Comparison of ENCODE assay signal across 10 cellular contexts in genomic region chr16:27326251-27326650, GRCh38. TPM values are rescaled to one million over a fixed set of nuclear protein-coding genes. Genes with fewer than 3 reads are reported as not detected.
A peak's percentile ranks its signal among the peaks of the same experiment; 100 is the strongest.
DNase-seq lines count a peak whose midpoint lies in the region; ATAC-seq, FAIRE-seq and TF ChIP-seq lines count a peak whose summit lies in the region.
"Had no signal": no experiment of that assay in that cellular context is flagged by ENCODE, and none has a peak within 500 bp of the region (broad histone marks: within the 10 kb centered on the region; RNA-seq: fewer than 3 reads in every experiment).

No MANE protein-coding gene starts in this region.

- peaks cover 69% of the 10 kb centered on the region for H3K79me2 ChIP-seq in astrocyte (ENCODE audit: insufficient read depth, low read length)

- peak overlapping the region; percentile 100 for H4K91ac ChIP-seq in mesenchymal stem cell (ENCODE audit: low read length)

- WGBS in mesenchymal stem cell, result 96% methylated on average over 6 of the region's 6 CpGs

- no peak overlapping the region for H2BK15ac ChIP-seq in mesenchymal stem cell (ENCODE audit: low read depth, poor library complexity, severe bottlenecking)

- peaks cover 8% of the 10 kb centered on the region for H3K79me1 ChIP-seq in mesenchymal stem cell (replicated peaks; ENCODE audit: low read length, poor library complexity, severe bottlenecking)

- H3K27ac ChIP-seq in astrocyte (ENCODE audit: low read depth, low read length), result peak overlapping the region; percentile 92
- H3K27ac ChIP-seq in mesenchymal stem cell (ENCODE audit: low read length, poor library complexity, severe bottlenecking), result peak overlapping the region; percentile 94
- peak overlapping the region; percentile 97 to 99 for H3K27ac ChIP-seq in tibial artery

- H3K9ac ChIP-seq in astrocyte (ENCODE audit: low read length), result peak overlapping the region; percentile 77
- H3K9ac ChIP-seq in mesenchymal stem cell (ENCODE audit: low read length), result peak overlapping the region; percentile 75

- TF ChIP-seq CTCF in astrocyte (IDR thresholded peaks at IDR 0.05; ENCODE audit: insufficient read depth, low read depth, low read length) (no peak), tibial artery (IDR thresholded peaks at IDR 0.05) (no peak)

- no peak for FAIRE-seq in astrocyte (lab: Jason Lieb, UNC)
- FAIRE-seq: urothelium cell line had no signal

- peak overlapping the region; percentile 56 for H3K4me3 Mint-ChIP-seq in activated T-cell treated with anti-CD3 and anti-CD28 coated beads, Interleukin-2, amount 50 U/mL, for 24 hours
- H3K4me3 Mint-ChIP-seq in astrocyte (ENCODE audit: unreplicated experiment), result no peak overlapping the region

- peak overlapping the region; percentile 97 for H4K8ac ChIP-seq in mesenchymal stem cell (ENCODE audit: low read length)

- no peak for ATAC-seq in HG02678 (IDR thresholded peaks at IDR 0.05; ENCODE audit: unreplicated experiment)

- H3K36me3 Mint-ChIP-seq in activated T-cell treated with anti-CD3 and anti-CD28 coated beads, Interleukin-2, amount 50 U/mL, for 24 hours (ENCODE audit: low read depth), result peaks cover 99% of the 10 kb centered on the region
- H3K36me3 Mint-ChIP-seq in astrocyte (ENCODE audit: low read depth, unreplicated experiment), result peaks cover 2% of the 10 kb centered on the region

- H4K20me1 ChIP-seq in astrocyte (ENCODE audit: insufficient read depth, low read length), result peaks cover 15% of the 10 kb centered on the region

- peak overlapping the region; percentile 62 for H3K4me2 ChIP-seq in astrocyte (ENCODE audit: low read length)
- H3K4me2 ChIP-seq in mesenchymal stem cell (ENCODE audit: low read length, poor library complexity, severe bottlenecking), result no peak overlapping the region

- no peak overlapping the region for H3K23ac ChIP-seq in mesenchymal stem cell (ENCODE audit: low read length in 2 of 2)

- no peaks in the 10 kb centered on the region for H3K27me3 ChIP-seq in astrocyte (ENCODE audit: insufficient read depth, low read length)
- H3K27me3 ChIP-seq in mesenchymal stem cell (ENCODE audit: control insufficient read depth in 1 of 2, insufficient read depth in 1 of 2, low read length in 2 of 2), result no peaks in the 10 kb centered on the region
- H3K27me3 ChIP-seq in tibial artery, result no peaks in the 10 kb centered on the region

- H3K36me3 ChIP-seq in astrocyte (ENCODE audit: insufficient read depth, low read length) (no peaks in the 10 kb centered on the region), mesenchymal stem cell (ENCODE audit: control insufficient read depth in 1 of 2, insufficient read depth in 2 of 2, low read depth in 1 of 2, low read length in 2 of 2) (peaks cover 3 to 15% of the 10 kb centered on the region in 2 experiments), tibial artery (no peaks in the 10 kb centered on the region)

- peak overlapping the region; percentile 94 for H2BK5ac ChIP-seq in mesenchymal stem cell (ENCODE audit: low read depth, low read length, poor library complexity, severe bottlenecking)

- no peaks in the 10 kb centered on the region for H3K27me3 Mint-ChIP-seq in activated T-cell treated with anti-CD3 and anti-CD28 coated beads, Interleukin-2, amount 50 U/mL, for 24 hours
- H3K27me3 Mint-ChIP-seq in astrocyte (ENCODE audit: low read depth, unreplicated experiment), result no peaks in the 10 kb centered on the region

- H2AFZ ChIP-seq in astrocyte (ENCODE audit: low read depth, low read length) (no peak overlapping the region), mesenchymal stem cell (ENCODE audit: low read depth, low read length) (no peak overlapping the region)

- H3K9me3 Mint-ChIP-seq in activated T-cell treated with anti-CD3 and anti-CD28 coated beads, Interleukin-2, amount 50 U/mL, for 24 hours, result no peaks in the 10 kb centered on the region
- peaks cover 4% of the 10 kb centered on the region for H3K9me3 Mint-ChIP-seq in astrocyte (ENCODE audit: unreplicated experiment)

- intact Hi-C loops in tibial artery (cut with DNase I; ENCODE audit: low total_unique reads), result loop anchor here (5.0 kb wide), 1 partner anchor 84 kb away; no protein-coding TSS in a partner anchor

- no peak for DNase-seq in activated T-cell treated with anti-CD3 and anti-CD28 coated beads, Interleukin-2, amount 50 U/mL, for 24 hours
- DNase-seq in activated T-cell treated with anti-CD3 and anti-CD28 coated beads for 4 hours, result no peak
- no peak for DNase-seq in astrocyte (ENCODE audit: low read depth)
- no peak for DNase-seq in mesenchymal stem cell
- no peak for DNase-seq in tibial artery
- no peak for DNase-seq in midbrain (lab: John Stamatoyannopoulos, UW)
- DNase-seq in DMS 273 treated with DMSO at 0.1 percent for 48 hours (lab: John Stamatoyannopoulos, UW), result no peak
- DNase-seq: NCI-H1694 had no signal

- H3K9me3 ChIP-seq in astrocyte (ENCODE audit: insufficient read depth, low read depth, low read length) (no peaks in the 10 kb centered on the region), mesenchymal stem cell (ENCODE audit: control insufficient read depth, low read length) (no peaks in the 10 kb centered on the region), tibial artery (no peaks in the 10 kb centered on the region)

- H2AK5ac ChIP-seq in mesenchymal stem cell (ENCODE audit: low read length, severe bottlenecking), result peak overlapping the region; percentile 62

- H3K4me1 ChIP-seq in astrocyte (ENCODE audit: insufficient read depth, low read length), result peaks cover 24% of the 10 kb centered on the region
- peaks cover 30% of the 10 kb centered on the region for H3K4me1 ChIP-seq in mesenchymal stem cell (ENCODE audit: control insufficient read depth, insufficient read depth, low read depth, low read length)
- H3K4me1 ChIP-seq in tibial artery, result peaks cover 0 to 100% (median 65%) of the 10 kb centered on the region in 4 donors

- H3K4ac ChIP-seq in mesenchymal stem cell (ENCODE audit: low read depth in 1 of 2, low read length in 2 of 2), result peak overlapping the region; percentile 98 to 99

- peak overlapping the region; percentile 96 for H3K27ac Mint-ChIP-seq in activated T-cell treated with anti-CD3 and anti-CD28 coated beads, Interleukin-2, amount 50 U/mL, for 24 hours
- H3K27ac Mint-ChIP-seq in astrocyte (ENCODE audit: unreplicated experiment), result no peak overlapping the region

- peak overlapping the region; percentile 73 to 93 for H3K18ac ChIP-seq in mesenchymal stem cell (ENCODE audit: low read depth in 1 of 2, low read length in 2 of 2)

- H3K4me1 Mint-ChIP-seq in activated T-cell treated with anti-CD3 and anti-CD28 coated beads, Interleukin-2, amount 50 U/mL, for 24 hours (ENCODE audit: low read depth), result peaks cover 88% of the 10 kb centered on the region
- peaks cover 7% of the 10 kb centered on the region for H3K4me1 Mint-ChIP-seq in astrocyte (ENCODE audit: low read depth, unreplicated experiment)

- peak overlapping the region; percentile 98 for H2BK120ac ChIP-seq in mesenchymal stem cell (ENCODE audit: low read depth, low read length)

- peak overlapping the region; percentile 99 for H2BK12ac ChIP-seq in mesenchymal stem cell (ENCODE audit: low read length in 2 of 2)

- H3K4me3 ChIP-seq in astrocyte (ENCODE audit: insufficient read depth, low read depth, low read length), result no peak overlapping the region
- peak overlapping the region in 1 of 2 experiments; percentile 41 for H3K4me3 ChIP-seq in mesenchymal stem cell (ENCODE audit: insufficient read depth in 1 of 2, low read depth in 1 of 2, low read length in 2 of 2)
- H3K4me3 ChIP-seq in tibial artery, result no peak overlapping the region

- peak overlapping the region in 1 of 2 experiments; percentile 82 for H3K14ac ChIP-seq in mesenchymal stem cell (ENCODE audit: low read length in 2 of 2)

RNA-seq across cellular contexts. Expression of gene IL4R, which starts 12.5 kb away (rescaled TPM):
- 17.5 and 17.6 TPM in 2 replicates for total RNA-seq in astrocyte
- polyA plus RNA-seq in mesenchymal stem cell (2013, experiment 1 of 2), result 79.3 TPM
- polyA plus RNA-seq in mesenchymal stem cell (2013, experiment 2 of 2), result 85.4 TPM

RNA-seq across cellular contexts. Expression of gene NSMCE1, which starts 57.7 kb away (rescaled TPM):
- 12.1 and 13.9 TPM in 2 replicates for total RNA-seq in astrocyte
- polyA plus RNA-seq in mesenchymal stem cell (2013, experiment 1 of 2), result 52.8 TPM
- polyA plus RNA-seq in mesenchymal stem cell (2013, experiment 2 of 2), result 54.6 TPM
